14 cellular contexts compared by ENCODE assay signal in the genomic region with DNA sequence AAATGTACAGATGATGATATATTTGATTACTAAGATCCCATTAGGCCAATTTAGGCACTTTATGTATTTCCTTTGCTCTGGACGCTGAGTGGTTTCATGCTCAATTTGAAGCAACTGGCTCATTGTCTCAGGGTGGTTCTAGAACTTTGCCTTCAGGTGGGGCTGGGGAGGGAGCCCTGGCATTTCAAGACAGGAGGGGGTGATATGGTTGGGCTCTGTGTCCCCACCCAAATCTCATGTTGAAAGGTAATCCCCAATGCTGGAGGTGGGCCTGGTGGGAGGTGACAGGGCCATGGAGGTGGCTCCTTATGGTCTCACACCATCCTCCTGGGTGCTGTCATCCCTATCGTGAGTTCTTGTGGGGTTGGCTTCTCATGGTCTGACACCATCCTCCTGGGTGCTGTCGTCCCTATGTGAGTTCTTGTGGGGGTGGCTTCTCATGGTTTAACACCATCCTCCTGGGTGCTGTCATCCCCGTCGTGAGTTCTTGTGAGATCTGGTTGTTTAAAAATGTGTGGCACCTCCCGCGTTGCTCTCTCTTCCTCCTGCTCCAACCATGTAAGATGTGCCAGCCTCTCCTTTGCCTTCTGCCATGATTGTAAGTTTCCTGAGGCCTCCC.
DNase-seq lines count a peak whose midpoint lies in the region; ATAC-seq and TF ChIP-seq lines count a peak whose summit lies in the region.
"Had no signal": no experiment of that assay in that cellular context is flagged by ENCODE, and none has a peak within 500 bp of the region (broad histone marks: within the 10 kb centered on the region; RNA-seq: fewer than 3 reads in every experiment).

No MANE protein-coding gene starts in this region.

- peak overlapping the region; percentile 11 for H3K27ac Mint-ChIP-seq in activated T-helper 1 cell treated with anti-CD3 and anti-CD28 coated beads, Interleukin-12 subunit alpha, Interleukin-12 subunit beta, Interleukin-2, Interleukin-4 antibody, amounts not matched to agents 30 ng/mL and 10 ng/mL and 1 ng/mL, durations not matched to agents 14 hours and 24 hours and 36 hours

- DNase-seq in NCI-H1436 (lab: John Stamatoyannopoulos, UW) (peak; percentile 47), NCI-H1436 treated with DMSO at 0.1 percent for 48 hours (lab: John Stamatoyannopoulos, UW) (no peak), left lung (no peak), spleen (no peak), HuH-7.5 (ENCODE audit: low spot score) (no peak)
- DNase-seq in activated T-helper 1 cell treated with anti-CD3 and anti-CD28 coated beads, Interleukin-12 subunit alpha, Interleukin-12 subunit beta, Interleukin-2, Interleukin-4 antibody, amounts not matched to agents 30 ng/mL and 10 ng/mL and 1 ng/mL, durations not matched to agents 14 hours and 24 hours and 36 hours (ENCODE audit: low spot score) = no peak
- DNase-seq: activated CD4-positive, alpha-beta T cell treated with anti-CD3 and anti-CD28 coated beads for 48 hours; DND-41; erythroblast; NCI-H82; posterior cingulate gyrus; SK-N-SH had no signal

- H3K4me1 ChIP-seq in left lung = peaks cover 0 to 6% of the 10 kb centered on the region in 2 donors
- H3K4me1 ChIP-seq in spleen = peaks cover 0 to 15% (median 8%) of the 10 kb centered on the region in 6 donors

- H3K36me3 ChIP-seq in left lung (no peaks in the 10 kb centered on the region), spleen (no peaks in the 10 kb centered on the region)

- peaks cover 62% of the 10 kb centered on the region for H3K4me1 Mint-ChIP-seq in activated T-helper 1 cell treated with anti-CD3 and anti-CD28 coated beads, Interleukin-12 subunit alpha, Interleukin-12 subunit beta, Interleukin-2, Interleukin-4 antibody, amounts not matched to agents 30 ng/mL and 10 ng/mL and 1 ng/mL, durations not matched to agents 14 hours and 24 hours and 36 hours (ENCODE audit: low read depth)

- H3K9me3 Mint-ChIP-seq in activated T-helper 1 cell treated with anti-CD3 and anti-CD28 coated beads, Interleukin-12 subunit alpha, Interleukin-12 subunit beta, Interleukin-2, Interleukin-4 antibody, amounts not matched to agents 30 ng/mL and 10 ng/mL and 1 ng/mL, durations not matched to agents 14 hours and 24 hours and 36 hours = peaks cover 22% of the 10 kb centered on the region

- H3K27me3 ChIP-seq in left lung = no peaks in the 10 kb centered on the region
- H3K27me3 ChIP-seq in spleen (replicated peaks in 1 of 7) = no peaks in the 10 kb centered on the region

- 83 to 94% (median 90%) methylated on average over 7 of the region's 7 CpGs for WGBS in spleen, 5 donors

- ATAC-seq in left lung = no peak
- no peak for ATAC-seq in GM18867 (IDR thresholded peaks at IDR 0.05; ENCODE audit: unreplicated experiment)
- no peak for ATAC-seq in HG03342 (IDR thresholded peaks at IDR 0.05; ENCODE audit: unreplicated experiment)

- H3K36me3 Mint-ChIP-seq in activated T-helper 1 cell treated with anti-CD3 and anti-CD28 coated beads, Interleukin-12 subunit alpha, Interleukin-12 subunit beta, Interleukin-2, Interleukin-4 antibody, amounts not matched to agents 30 ng/mL and 10 ng/mL and 1 ng/mL, durations not matched to agents 14 hours and 24 hours and 36 hours (ENCODE audit: low read depth) = peaks cover 10% of the 10 kb centered on the region

- no peak for TF ChIP-seq POLR2A in spleen (IDR thresholded peaks at IDR 0.05)

- TF ChIP-seq CTCF in left lung (IDR thresholded peaks at IDR 0.05) (no peak), spleen (IDR thresholded peaks at IDR 0.05 in 8 of 11, conservative IDR thresholded peaks at IDR 0.05 in 3 of 11) (no peak)

- no peaks in the 10 kb centered on the region for H3K9me3 ChIP-seq in left lung
- H3K9me3 ChIP-seq in spleen = no peaks in the 10 kb centered on the region
- H3K9me3 ChIP-seq: SK-N-SH had no signal

- intact Hi-C loops in activated T-helper 1 cell treated with anti-CD3 and anti-CD28 coated beads, Interleukin-12 subunit alpha, Interleukin-12 subunit beta, Interleukin-2, Interleukin-4 antibody, amounts not matched to agents 30 ng/mL and 10 ng/mL and 1 ng/mL, durations not matched to agents 14 hours and 24 hours and 36 hours (cut with micrococcal nuclease) = loop anchor here (5.0 to 10.0 kb wide), 3 partner anchors 76 to 709 kb away; no protein-coding TSS in a partner anchor
- intact Hi-C loops in left lung (cut with DNase I) = no loop called here
- intact Hi-C loops in spleen (cut with DNase I; ENCODE audit: low total_unique reads) = no loop called here

- peak overlapping the region; percentile 7 to 51 for H3K27ac ChIP-seq in left lung
- peak overlapping the region in 7 of 8 donors; percentile 46 to 84 (median 78) for H3K27ac ChIP-seq in spleen

- H3K27me3 Mint-ChIP-seq in activated T-helper 1 cell treated with anti-CD3 and anti-CD28 coated beads, Interleukin-12 subunit alpha, Interleukin-12 subunit beta, Interleukin-2, Interleukin-4 antibody, amounts not matched to agents 30 ng/mL and 10 ng/mL and 1 ng/mL, durations not matched to agents 14 hours and 24 hours and 36 hours (ENCODE audit: insufficient read depth) = peaks cover 3% of the 10 kb centered on the region

- H3K4me3 ChIP-seq in left lung (no peak overlapping the region), spleen (no peak overlapping the region)

- no peak overlapping the region for H3K4me3 Mint-ChIP-seq in activated T-helper 1 cell treated with anti-CD3 and anti-CD28 coated beads, Interleukin-12 subunit alpha, Interleukin-12 subunit beta, Interleukin-2, Interleukin-4 antibody, amounts not matched to agents 30 ng/mL and 10 ng/mL and 1 ng/mL, durations not matched to agents 14 hours and 24 hours and 36 hours
